ENCODE assay signal across 24 cellular contexts in genomic region chr10:60967854-60968484, GRCh38. TPM values are rescaled to one million over a fixed set of nuclear protein-coding genes. Genes with fewer than 3 reads are reported as not detected.
DNase-seq lines count a peak whose midpoint lies in the region; ATAC-seq and TF ChIP-seq lines count a peak whose summit lies in the region.
"Had no signal": no experiment of that assay in that cellular context is flagged by ENCODE, and none has a peak within 500 bp of the region (broad histone marks: within the 10 kb centered on the region; RNA-seq: fewer than 3 reads in every experiment).

No MANE protein-coding gene starts in this region.

- H3K27ac Mint-ChIP-seq in T-helper 2 cell treated with Interferon-gamma antibody and Interleukin-4, amounts not matched to agents 5 μg/mL and 100 μg/mL, for 36 hours = no peak overlapping the region
- H3K27ac Mint-ChIP-seq: activated naive CD8-positive, alpha-beta T cell treated with anti-CD3 and anti-CD28 coated beads, Interleukin-2, amount 10 ng/mL, durations not matched to agents 7 days and 5 days; CD8-positive, alpha-beta T cell had no signal

- no peak overlapping the region for H3K4ac ChIP-seq in neuronal stem cell (ENCODE audit: low read length)

- no peaks in the 10 kb centered on the region for H3K79me1 ChIP-seq in neuronal stem cell (ENCODE audit: low read depth, low read length)

- peaks cover 15% of the 10 kb centered on the region for H3K4me1 Mint-ChIP-seq in T-helper 2 cell treated with Interferon-gamma antibody and Interleukin-4, amounts not matched to agents 5 μg/mL and 100 μg/mL, for 36 hours (ENCODE audit: low read depth)

- H2BK5ac ChIP-seq in neuronal stem cell (ENCODE audit: low read length) = no peak overlapping the region

- H4K91ac ChIP-seq in neuronal stem cell (ENCODE audit: low read depth, low read length, poor library complexity) = no peak overlapping the region

- ATAC-seq in HG03521 (IDR thresholded peaks at IDR 0.05; ENCODE audit: unreplicated experiment) (no peak), GM21723 (IDR thresholded peaks at IDR 0.05; ENCODE audit: unreplicated experiment) (no peak)
- ATAC-seq: CD8-positive, alpha-beta T cell; esophagus mucosa; gastrocnemius medialis; SK-N-SH treated with all-trans-retinoic acid at 6 μM for 48 hours had no signal

- no CpG with 5 or more reads among the region's 2 CpGs for WGBS in neuronal stem cell (ENCODE audit: extremely low coverage in 2 of 2, insufficient read length in 2 of 2, insufficient replicate concordance in 1 of 2), 2 donors

- no peak for TF ChIP-seq CTCF in HEK293 (tag by site-specific recombination; IDR thresholded peaks at IDR 0.05)

- no peak overlapping the region for H2BK15ac ChIP-seq in neuronal stem cell (ENCODE audit: low read length)

- no peak overlapping the region for H3K9ac ChIP-seq in neuronal stem cell (ENCODE audit: low read depth, low read length, poor library complexity)

- no peak overlapping the region for H2AFZ ChIP-seq in neuronal stem cell (ENCODE audit: low read length)

- H3K9me3 ChIP-seq in HEK293 (ENCODE audit: control insufficient read depth, insufficient read depth, low read depth, low read length) (no peaks in the 10 kb centered on the region), neuronal stem cell (replicated peaks in 1 of 2; ENCODE audit: control insufficient read depth in 2 of 2, insufficient read depth in 1 of 2, low read depth in 1 of 2, low read length in 2 of 2) (no peaks in the 10 kb centered on the region)
- H3K9me3 ChIP-seq: body of pancreas, gastrocnemius medialis, thyroid gland had no signal

- H3K23ac ChIP-seq in neuronal stem cell (ENCODE audit: low read depth, low read length, poor library complexity) = no peak overlapping the region

- no peaks in the 10 kb centered on the region for H3K27me3 ChIP-seq in neuronal stem cell (ENCODE audit: control insufficient read depth in 3 of 3, insufficient read depth in 3 of 3, low read depth in 1 of 3, low read length in 3 of 3)
- H3K27me3 ChIP-seq: body of pancreas, gastrocnemius medialis, thyroid gland had no signal

- H3K4me3 ChIP-seq in HEK293 (ENCODE audit: low read depth, low read length) (no peak overlapping the region), neuronal stem cell (ENCODE audit: low read length in 2 of 2) (no peak overlapping the region)
- H3K4me3 ChIP-seq: body of pancreas, gastrocnemius medialis, lung, thyroid gland had no signal

- CTCF ChIA-PET in HEK293 (lab: Yijun Ruan, JAX) = interaction anchor here (0.7 to 1.3 kb wide), 2 partner anchors 59 to 85 kb away, joined by 4 read pairs; no protein-coding TSS in a partner anchor

- H3K4me3 Mint-ChIP-seq in T-helper 2 cell treated with Interferon-gamma antibody and Interleukin-4, amounts not matched to agents 5 μg/mL and 100 μg/mL, for 36 hours = no peak overlapping the region
- H3K4me3 Mint-ChIP-seq: activated naive CD8-positive, alpha-beta T cell treated with anti-CD3 and anti-CD28 coated beads, Interleukin-2, amount 10 ng/mL, durations not matched to agents 7 days and 5 days; CD8-positive, alpha-beta T cell had no signal

- H2AK5ac ChIP-seq in neuronal stem cell (ENCODE audit: low read depth, low read length) = no peak overlapping the region

- peak overlapping the region; percentile 2 for H3K18ac ChIP-seq in neuronal stem cell (ENCODE audit: low read length)

- POLR2A ChIA-PET in HEK293 (lab: Yijun Ruan, JAX) = no interaction called here

- no peaks in the 10 kb centered on the region for H3K36me3 Mint-ChIP-seq in T-helper 2 cell treated with Interferon-gamma antibody and Interleukin-4, amounts not matched to agents 5 μg/mL and 100 μg/mL, for 36 hours (ENCODE audit: low read depth)
- H3K36me3 Mint-ChIP-seq: activated naive CD8-positive, alpha-beta T cell treated with anti-CD3 and anti-CD28 coated beads, Interleukin-2, amount 10 ng/mL, durations not matched to agents 7 days and 5 days; CD8-positive, alpha-beta T cell had no signal

- H3K14ac ChIP-seq in neuronal stem cell (ENCODE audit: low read length) = no peak overlapping the region

- peaks cover 22% of the 10 kb centered on the region for H3K27me3 Mint-ChIP-seq in T-helper 2 cell treated with Interferon-gamma antibody and Interleukin-4, amounts not matched to agents 5 μg/mL and 100 μg/mL, for 36 hours (ENCODE audit: low read depth)

- H3K4me1 ChIP-seq in HEK293 (ENCODE audit: control insufficient read depth, insufficient read depth, low read length) = peaks cover 3% of the 10 kb centered on the region; the same call in 1 of the 2 replicates
- H3K4me1 ChIP-seq in neuronal stem cell (ENCODE audit: control insufficient read depth in 2 of 2, insufficient read depth in 1 of 2, low read depth in 1 of 2, low read length in 2 of 2) = peaks cover 0 to 10% of the 10 kb centered on the region in 2 donors

- no peaks in the 10 kb centered on the region for H3K36me3 ChIP-seq in HEK293 (ENCODE audit: control insufficient read depth in 2 of 2, insufficient read depth in 1 of 2, low read length in 2 of 2)
- H3K36me3 ChIP-seq in neuronal stem cell (replicated peaks in 1 of 2; ENCODE audit: control insufficient read depth in 2 of 2, insufficient read depth in 2 of 2, low read length in 2 of 2) = no peaks in the 10 kb centered on the region
- H3K36me3 ChIP-seq: gastrocnemius medialis, thyroid gland had no signal

- DNase-seq in activated CD4-positive, alpha-beta T cell treated with anti-CD3 and anti-CD28 coated beads, Interleukin-2, amount 50 U/mL, for 48 hours = peak; percentile 46 to 61
- DNase-seq in activated CD4-positive, alpha-beta T cell treated with anti-CD3 and anti-CD28 coated beads, Interleukin-2, amount 50 U/mL, for 1 hour = no peak
- DNase-seq in T-helper 2 cell treated with Interferon-gamma antibody and Interleukin-4, amounts not matched to agents 5 μg/mL and 100 μg/mL, for 36 hours (ENCODE audit: low spot score) = peak; percentile 46
- DNase-seq in neuronal stem cell (ENCODE audit: low spot score) (no peak), KG1 (lab: John Stamatoyannopoulos, UW) (no peak)
- DNase-seq: activated naive CD8-positive, alpha-beta T cell treated with anti-CD3 and anti-CD28 coated beads, Interleukin-2, amount 10 ng/mL, durations not matched to agents 7 days and 5 days; CD8-positive, alpha-beta T cell; DMS79; effector memory CD4-positive, alpha-beta T cell; gastrocnemius medialis; kidney; NCI-H2029; NCI-H510A treated with DMSO at 0.1 percent for 48 hours; nucleus accumbens; thyroid gland had no signal

- H3K9me3 Mint-ChIP-seq in T-helper 2 cell treated with Interferon-gamma antibody and Interleukin-4, amounts not matched to agents 5 μg/mL and 100 μg/mL, for 36 hours = no peaks in the 10 kb centered on the region
- H3K9me3 Mint-ChIP-seq: activated naive CD8-positive, alpha-beta T cell treated with anti-CD3 and anti-CD28 coated beads, Interleukin-2, amount 10 ng/mL, durations not matched to agents 7 days and 5 days; CD8-positive, alpha-beta T cell had no signal

- no peak overlapping the region for H2BK120ac ChIP-seq in neuronal stem cell (ENCODE audit: low read depth, low read length)

- H3K27ac ChIP-seq in HEK293 (ENCODE audit: extremely low read depth, low read depth, low read length) (no peak overlapping the region), neuronal stem cell (replicated peaks; ENCODE audit: low read length) (no peak overlapping the region)
- H3K27ac ChIP-seq: body of pancreas, gastrocnemius medialis, HL-60, RWPE1, thyroid gland had no signal

- H4K8ac ChIP-seq in neuronal stem cell (ENCODE audit: low read depth, low read length) = no peak overlapping the region

- no peak overlapping the region for H3K4me2 ChIP-seq in neuronal stem cell (ENCODE audit: insufficient read depth, low read length, poor library complexity, severe bottlenecking)

- H2BK12ac ChIP-seq in neuronal stem cell (ENCODE audit: low read length) = no peak overlapping the region

TF ChIP-seq in HEK293, 187 proteins besides CTCF, POLR2A, EP300 and RAD21 (continues in another document):
- no peak for TF ChIP-seq ZBTB11 (tag by site-specific recombination; conservative IDR thresholded peaks at IDR 0.05; ENCODE audit: low read depth)
- no peak for TF ChIP-seq ZBTB44 (tag by site-specific recombination; IDR thresholded peaks at IDR 0.05)
- TF ChIP-seq KLF9 (tag by site-specific recombination; IDR thresholded peaks at IDR 0.05; ENCODE audit: low read depth) = peak; percentile 47; the same call in 1 of the 2 replicates

RNA-seq across cellular contexts. Expression of gene RHOBTB1, which starts 24.0 kb away (rescaled TPM):
- polyA plus RNA-seq in neuronal stem cell (2013, experiment 1 of 2) = 16.5 TPM
- 15.5 TPM for polyA plus RNA-seq in neuronal stem cell (2013, experiment 2 of 2)

Comparison
In these comparisons a context has a peak if more than half of its experiments do, and no peak if none do; other contexts are left out.
1. DNase-seq: peak in activated CD4-positive, alpha-beta T cell treated with anti-CD3 and anti-CD28 coated beads, Interleukin-2, amount 50 U/mL, for 48 hours (2 of 2) and T-helper 2 cell treated with Interferon-gamma antibody and Interleukin-4, amounts not matched to agents 5 μg/mL and 100 μg/mL, for 36 hours (single experiment); none in activated CD4-positive, alpha-beta T cell treated with anti-CD3 and anti-CD28 coated beads, Interleukin-2, amount 50 U/mL, for 1 hour (single experiment), neuronal stem cell (single experiment) and KG1 (single experiment).